ENCODE assay signal across 2 cellular contexts in genomic region chr14:38056270-38056669, GRCh38.
TF ChIP-seq lines count a peak whose summit lies in the region.

No MANE protein-coding gene starts in this region.

TF ChIP-seq in IMR-90, 13 proteins besides CTCF, POLR2A, EP300 and RAD21:
- TF ChIP-seq CEBPB (IDR thresholded peaks at IDR 0.05; ENCODE audit: low read depth, low read length), result no peak
- no peak for TF ChIP-seq NFE2L2 (IDR thresholded peaks at IDR 0.05; ENCODE audit: low read depth, low read length)
- no peak for TF ChIP-seq MAFK (IDR thresholded peaks at IDR 0.05; ENCODE audit: low read depth, low read length)
- no peak for TF ChIP-seq USF2 (IDR thresholded peaks at IDR 0.05; ENCODE audit: low read depth, low read length)
- TF ChIP-seq FOS (IDR thresholded peaks at IDR 0.05; ENCODE audit: low read depth, low read length), result no peak
- TF ChIP-seq SMC3 (IDR thresholded peaks at IDR 0.05; ENCODE audit: low read depth, low read length), result no peak
- TF ChIP-seq ELK1 (IDR thresholded peaks at IDR 0.05; ENCODE audit: borderline replicate concordance, low read depth, low read length), result no peak
- TF ChIP-seq MXI1 (IDR thresholded peaks at IDR 0.05; ENCODE audit: borderline replicate concordance, low read depth, low read length), result no peak
- no peak for TF ChIP-seq RCOR1 (IDR thresholded peaks at IDR 0.05; ENCODE audit: insufficient replicate concordance, low read length)
- no peak for TF ChIP-seq BHLHE40 (IDR thresholded peaks at IDR 0.05; ENCODE audit: low read depth, low read length)
- no peak for TF ChIP-seq CHD1 (IDR thresholded peaks at IDR 0.05; ENCODE audit: low read depth, low read length)
- TF ChIP-seq RFX5 (IDR thresholded peaks at IDR 0.05; ENCODE audit: low read depth, low read length), result no peak
- TF ChIP-seq MAZ (IDR thresholded peaks at IDR 0.05; ENCODE audit: borderline replicate concordance, low read depth, low read length), result no peak

TF ChIP-seq in H1, 55 proteins besides CTCF, POLR2A, EP300 and RAD21:
- TF ChIP-seq ATF3 (IDR thresholded peaks at IDR 0.05; ENCODE audit: insufficient read depth, low read depth, low read length) (no peak), CBX8 (IDR thresholded peaks at IDR 0.05; ENCODE audit: borderline replicate concordance, low read depth, low read length) (no peak), POLR2AphosphoS5 (IDR thresholded peaks at IDR 0.05; ENCODE audit: low read depth, low read length) (no peak), ASH2L (IDR thresholded peaks at IDR 0.05; ENCODE audit: low read length) (no peak), ZNF274 (IDR thresholded peaks at IDR 0.05; ENCODE audit: borderline replicate concordance, extremely low read depth, low read length) (no peak), BACH1 (IDR thresholded peaks at IDR 0.05; ENCODE audit: low read length) (no peak)
